Comparison of ENCODE assay signal across 18 cellular contexts in the genomic region with DNA sequence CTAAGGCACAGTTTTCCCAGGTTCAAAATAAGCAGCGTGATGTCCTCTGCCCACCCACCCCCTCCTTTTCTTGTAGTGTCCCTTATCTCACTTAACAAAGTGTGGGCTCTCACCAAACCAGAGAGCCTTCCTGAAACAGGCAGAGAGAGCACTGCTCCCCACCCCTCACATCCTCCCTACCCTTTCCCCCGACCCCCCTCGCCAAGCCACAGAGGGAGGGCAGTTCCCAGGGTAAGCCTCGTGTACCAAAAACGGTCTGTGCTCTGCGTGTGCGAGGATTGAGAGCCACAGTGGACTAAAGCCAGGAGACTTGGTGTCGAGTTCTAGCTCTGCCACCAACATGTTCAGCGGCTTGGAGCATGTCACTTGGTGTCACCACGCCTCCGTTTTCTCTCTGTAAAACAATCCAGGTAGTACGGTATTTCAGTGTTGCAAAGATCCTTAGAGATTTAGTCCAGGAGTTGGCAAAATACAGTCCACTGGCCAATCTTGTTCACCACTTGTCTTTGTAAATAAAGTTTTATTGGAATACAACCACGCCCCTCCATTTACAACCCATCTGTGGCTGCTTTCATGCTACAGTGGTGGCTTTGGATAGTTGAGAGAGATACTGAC.
DNase-seq lines count a peak whose midpoint lies in the region; ATAC-seq and TF ChIP-seq lines count a peak whose summit lies in the region.
"Had no signal": no experiment of that assay in that cellular context is flagged by ENCODE, and none has a peak within 500 bp of the region (broad histone marks: within the 10 kb centered on the region; RNA-seq: fewer than 3 reads in every experiment).

No MANE protein-coding gene starts in this region.

- intact Hi-C loops in PC-9 (cut with micrococcal nuclease; ENCODE audit: unreplicated experiment) = no loop called here

- peaks cover 6% of the 10 kb centered on the region for H3K9me3 Mint-ChIP-seq in neural progenitor cell
- H3K9me3 Mint-ChIP-seq: activated naive CD4-positive, alpha-beta T cell treated with anti-CD3 and anti-CD28 coated beads, Interleukin-2, amount 50 U/mL, for 72 hours; activated T-cell treated with anti-CD3 and anti-CD28 coated beads, Interleukin-2, amount 50 U/mL, for 24 hours; stimulated activated effector memory CD8-positive, alpha-beta T cell treated with anti-CD3 and anti-CD28 coated beads, Interleukin-12 subunit alpha, Interleukin-12 subunit beta, amount 100 ng/mL, for 72 hours; T-helper 2 cell treated with Interferon-gamma antibody and Interleukin-4, amounts not matched to agents 5 μg/mL and 100 μg/mL, for 36 hours had no signal

- BruUV-seq in PC-9 (replicated peaks; lab: Mats Ljungman, UMichigan) = no TSS peak

- H2AFZ ChIP-seq in PC-9 = no peak overlapping the region
- peak overlapping the region; percentile 17 for H2AFZ ChIP-seq in neural progenitor cell (replicated peaks)

- peaks cover 18% of the 10 kb centered on the region for H3K27me3 Mint-ChIP-seq in neural progenitor cell (ENCODE audit: insufficient read depth, low read depth)

- POLR2A ChIA-PET in PC-9 (lab: Charles Lee; ENCODE audit: unreplicated experiment) = interaction anchor here (0.6 to 1.3 kb wide), 4 partner anchors 11 to 480 kb away, joined by 3 to 7 read pairs (median 5); partner anchors contain the start of gene HES1

- H3K36me3 ChIP-seq in PC-9 (ENCODE audit: low read depth) (no peaks in the 10 kb centered on the region), neural progenitor cell (no peaks in the 10 kb centered on the region)
- H3K36me3 ChIP-seq: brain microvascular endothelial cell had no signal

- peaks cover 12% of the 10 kb centered on the region for H3K4me1 Mint-ChIP-seq in neural progenitor cell
- H3K4me1 Mint-ChIP-seq: stimulated activated effector memory CD8-positive, alpha-beta T cell treated with anti-CD3 and anti-CD28 coated beads, Interleukin-12 subunit alpha, Interleukin-12 subunit beta, amount 100 ng/mL, for 72 hours had no signal

- peaks cover 39% of the 10 kb centered on the region for H3K4me1 ChIP-seq in PC-9 (replicated peaks; ENCODE audit: insufficient read depth)
- peaks cover 11% of the 10 kb centered on the region for H3K4me1 ChIP-seq in neural progenitor cell

- no peaks in the 10 kb centered on the region for H3K9me2 ChIP-seq in PC-9 (ENCODE audit: insufficient read depth)

- H3F3A ChIP-seq in PC-9 (ENCODE audit: insufficient read depth, low read depth) (peaks cover 26% of the 10 kb centered on the region), neural progenitor cell (ENCODE audit: low read depth) (peaks cover 12% of the 10 kb centered on the region)

- H3K36me3 Mint-ChIP-seq in neural progenitor cell = no peaks in the 10 kb centered on the region
- H3K36me3 Mint-ChIP-seq: activated naive CD4-positive, alpha-beta T cell treated with anti-CD3 and anti-CD28 coated beads, Interleukin-2, amount 50 U/mL, for 72 hours; stimulated activated effector memory CD8-positive, alpha-beta T cell treated with anti-CD3 and anti-CD28 coated beads, Interleukin-12 subunit alpha, Interleukin-12 subunit beta, amount 100 ng/mL, for 72 hours had no signal

- DNase-seq in PC-9 (no peak), neural progenitor cell (ENCODE audit: low spot score) (no peak), NOMO-1 (lab: John Stamatoyannopoulos, UW; ENCODE audit: unreplicated experiment in 2 of 2) (no peak), SIG-M5 (lab: John Stamatoyannopoulos, UW) (no peak), T1000 (lab: John Stamatoyannopoulos, UW) (no peak)
- DNase-seq: activated CD4-positive, alpha-beta T cell treated with anti-CD3 and anti-CD28 coated beads, Interleukin-2, amount 50 U/mL, for 1 hour; activated T-cell treated with anti-CD3 and anti-CD28 coated beads, Interleukin-2, amount 50 U/mL, for 24 hours; brain microvascular endothelial cell; NCI-H1436 treated with DMSO at 0.1 percent for 48 hours; NCI-H226; NK-92 treated with Interleukin-12 subunit alpha and Interleukin-12 subunit beta, amount 100 ng/mL, for 24 hours had no signal

- H3K27ac ChIP-seq in C4-2B = peak overlapping the region; percentile 60
- peak overlapping the region; percentile 71 for H3K27ac ChIP-seq in PC-9
- no peak overlapping the region for H3K27ac ChIP-seq in neural progenitor cell
- H3K27ac ChIP-seq: brain microvascular endothelial cell had no signal

- no peak overlapping the region for H3K4me3 Mint-ChIP-seq in neural progenitor cell
- H3K4me3 Mint-ChIP-seq: activated T-cell treated with anti-CD3 and anti-CD28 coated beads, Interleukin-2, amount 50 U/mL, for 24 hours; stimulated activated effector memory CD8-positive, alpha-beta T cell treated with anti-CD3 and anti-CD28 coated beads, Interleukin-12 subunit alpha, Interleukin-12 subunit beta, amount 100 ng/mL, for 72 hours; T-helper 2 cell treated with Interferon-gamma antibody and Interleukin-4, amounts not matched to agents 5 μg/mL and 100 μg/mL, for 36 hours had no signal

- H4K20me1 ChIP-seq in PC-9 (ENCODE audit: insufficient read depth) = no peaks in the 10 kb centered on the region
- H4K20me1 ChIP-seq in neural progenitor cell (ENCODE audit: low read depth) = no peaks in the 10 kb centered on the region

- H3K79me2 ChIP-seq in PC-9 (ENCODE audit: low read depth) = no peaks in the 10 kb centered on the region
- no peaks in the 10 kb centered on the region for H3K79me2 ChIP-seq in neural progenitor cell (ENCODE audit: low read depth)

- TF ChIP-seq CTCF in C4-2B (conservative IDR thresholded peaks at IDR 0.05) (no peak), PC-9 (conservative IDR thresholded peaks at IDR 0.05) (no peak), neural progenitor cell (IDR thresholded peaks at IDR 0.05) (no peak)

- H3K27ac Mint-ChIP-seq in neural progenitor cell = no peak overlapping the region
- H3K27ac Mint-ChIP-seq: activated naive CD4-positive, alpha-beta T cell treated with anti-CD3 and anti-CD28 coated beads, Interleukin-2, amount 50 U/mL, for 72 hours; activated T-cell treated with anti-CD3 and anti-CD28 coated beads, Interleukin-2, amount 50 U/mL, for 24 hours; stimulated activated effector memory CD8-positive, alpha-beta T cell treated with anti-CD3 and anti-CD28 coated beads, Interleukin-12 subunit alpha, Interleukin-12 subunit beta, amount 100 ng/mL, for 72 hours; T-helper 2 cell treated with Interferon-gamma antibody and Interleukin-4, amounts not matched to agents 5 μg/mL and 100 μg/mL, for 36 hours had no signal

- H3K4me3 ChIP-seq in PC-9 (no peak overlapping the region), neural progenitor cell (no peak overlapping the region)
- H3K4me3 ChIP-seq: lung had no signal

- CTCF ChIA-PET in PC-9 (lab: Charles Lee) = interaction anchor here (1.3 kb wide), 1 partner anchor 29 kb away, joined by 5 read pairs; no protein-coding TSS in a partner anchor

- ATAC-seq in esophagus mucosa (peak; percentile 4), GM19023 (IDR thresholded peaks at IDR 0.05; ENCODE audit: unreplicated experiment) (no peak)
- ATAC-seq: activated naive CD4-positive, alpha-beta T cell treated with anti-CD3 and anti-CD28 coated beads, Interleukin-2, amount 50 U/mL, for 72 hours; stimulated activated effector memory CD8-positive, alpha-beta T cell treated with anti-CD3 and anti-CD28 coated beads, Interleukin-12 subunit alpha, Interleukin-12 subunit beta, amount 100 ng/mL, for 72 hours had no signal

- H3K4me2 ChIP-seq in PC-9 (no peak overlapping the region), neural progenitor cell (no peak overlapping the region)

- H3K9me3 ChIP-seq in PC-9 (ENCODE audit: insufficient read depth, low read depth) (peaks cover 12% of the 10 kb centered on the region), neural progenitor cell (ENCODE audit: low read depth) (no peaks in the 10 kb centered on the region)

- H3K9ac ChIP-seq in neural progenitor cell = no peak overlapping the region

- H3K27me3 ChIP-seq in PC-9 (ENCODE audit: insufficient read depth, low read depth) (no peaks in the 10 kb centered on the region), neural progenitor cell (no peaks in the 10 kb centered on the region)
